In genomic region chr6:47310131-47310480, GRCh38 we compare ENCODE assay signal across 8 cellular contexts. TPM values are rescaled to one million over a fixed set of nuclear protein-coding genes. Genes with fewer than 3 reads are reported as not detected.
DNase-seq lines count a peak whose midpoint lies in the region; ATAC-seq, FAIRE-seq and TF ChIP-seq lines count a peak whose summit lies in the region.

No MANE protein-coding gene starts in this region.

- H2AFZ ChIP-seq in K562 (ENCODE audit: low read depth, low read length) (peak overlapping the region; percentile 87; the same call in 1 of the 2 replicates), neuronal stem cell (ENCODE audit: low read length) (peak overlapping the region; percentile 99)

- ATAC-seq in GM18907 (IDR thresholded peaks at IDR 0.05; ENCODE audit: unreplicated experiment) (peak; percentile 1), K562 (no peak), HG03520 (IDR thresholded peaks at IDR 0.05; ENCODE audit: unreplicated experiment) (no peak)

- no peak for TF ChIP-seq CTCF in HL-60 (IDR thresholded peaks at IDR 0.05; ENCODE audit: insufficient read depth, low read length)
- TF ChIP-seq CTCF in K562 (IDR thresholded peaks at IDR 0.05 in 2 of 3, conservative IDR thresholded peaks at IDR 0.05 in 1 of 3; ENCODE audit: insufficient read depth in 2 of 3, low read depth in 1 of 3, low read length in 3 of 3): no peak

- POLR2A ChIA-PET in K562 (lab: Yijun Ruan, JAX): no interaction called here

- H3K14ac ChIP-seq in neuronal stem cell (ENCODE audit: low read length): no peak overlapping the region

- H3K9ac ChIP-seq in K562 (ENCODE audit: insufficient read depth in 1 of 2, low read depth in 2 of 2, low read length in 2 of 2) (no peak overlapping the region), neuronal stem cell (ENCODE audit: low read depth, low read length, poor library complexity) (no peak overlapping the region)

- TF ChIP-seq RAD21 in K562 (CRISPR knock-in tag; conservative IDR thresholded peaks at IDR 0.05 in 1 of 2, IDR thresholded peaks at IDR 0.05 in 1 of 2): no peak

- no peaks in the 10 kb centered on the region for H3K9me3 ChIP-seq in K562 (replicated peaks; ENCODE audit: control insufficient read depth, insufficient read depth, low read depth, low read length)
- no peaks in the 10 kb centered on the region for H3K9me3 ChIP-seq in neuronal stem cell (replicated peaks in 1 of 2; ENCODE audit: control insufficient read depth in 2 of 2, insufficient read depth in 1 of 2, low read depth in 1 of 2, low read length in 2 of 2)

- no peaks in the 10 kb centered on the region for H3K36me3 ChIP-seq in K562 (ENCODE audit: control insufficient read depth, insufficient read depth, low read length)
- no peaks in the 10 kb centered on the region for H3K36me3 ChIP-seq in neuronal stem cell (replicated peaks in 1 of 2; ENCODE audit: control insufficient read depth in 2 of 2, insufficient read depth in 2 of 2, low read length in 2 of 2)

- TF ChIP-seq EP300 in K562 (IDR thresholded peaks at IDR 0.05; ENCODE audit: low read length): no peak

- under 1% methylated on average over 7 of the region's 7 CpGs for WGBS in K562 (ENCODE audit: insufficient coverage, low coverage, missing lambda C conversion rate)
- no CpG with 5 or more reads among the region's 7 CpGs for WGBS in neuronal stem cell (ENCODE audit: extremely low coverage in 2 of 2, insufficient read length in 2 of 2, insufficient replicate concordance in 1 of 2), 2 donors

- H3K27ac ChIP-seq in HL-60 (replicated peaks) (no peak overlapping the region), K562 (ENCODE audit: extremely low read depth, low read depth, low read length) (no peak overlapping the region), neuronal stem cell (replicated peaks; ENCODE audit: low read length) (no peak overlapping the region)

- no peak for FAIRE-seq in K562 (lab: Jason Lieb, UNC)
- no peak for FAIRE-seq in GM19239 (lab: Jason Lieb, UNC)

- H3K27me3 ChIP-seq in HL-60 (ENCODE audit: insufficient read depth, poor library complexity, severe bottlenecking) (peaks cover 13% of the 10 kb centered on the region), K562 (ENCODE audit: control insufficient read depth in 2 of 2, insufficient read depth in 2 of 2, low read length in 2 of 2) (peaks cover 11 to 15% of the 10 kb centered on the region in 2 experiments), neuronal stem cell (ENCODE audit: control insufficient read depth in 3 of 3, insufficient read depth in 3 of 3, low read depth in 1 of 3, low read length in 3 of 3) (peaks cover 0 to 14% (median 0%) of the 10 kb centered on the region in 3 experiments)

- no peaks in the 10 kb centered on the region for H3K9me1 ChIP-seq in K562 (ENCODE audit: control insufficient read depth, insufficient read depth, low read length)

- H3K4me1 ChIP-seq in K562 (replicated peaks in 1 of 2; ENCODE audit: control insufficient read depth in 2 of 2, insufficient read depth in 2 of 2, low read length in 2 of 2): peaks cover 0 to 15% of the 10 kb centered on the region in 2 experiments; a peak in 3 of 5 replicates
- H3K4me1 ChIP-seq in neuronal stem cell (ENCODE audit: control insufficient read depth in 2 of 2, insufficient read depth in 1 of 2, low read depth in 1 of 2, low read length in 2 of 2): peaks cover 3% of the 10 kb centered on the region in 2 donors

- no peak overlapping the region for H2BK5ac ChIP-seq in neuronal stem cell (ENCODE audit: low read length)

- in situ Hi-C loops in K562 (cut with MboI): loop anchor here (10.0 kb wide), 1 partner anchor 465 kb away; no protein-coding TSS in a partner anchor
- in situ Hi-C loops in ACHN (cut with HindIII; ENCODE audit: low pct_ligation_motif_present, low pct_unique_long_range_greater_than_20kb, low sequenced_read_pairs): loop anchor here (25.0 kb wide), 1 partner anchor 223 kb away; no protein-coding TSS in a partner anchor

- no peak overlapping the region for H3K4ac ChIP-seq in neuronal stem cell (ENCODE audit: low read length)

- no peak overlapping the region for H2BK12ac ChIP-seq in neuronal stem cell (ENCODE audit: low read length)

- no peak for TF ChIP-seq POLR2A in K562 (conservative IDR thresholded peaks at IDR 0.05)

- CTCF ChIA-PET in K562 (lab: Yijun Ruan, JAX; ENCODE audit: low intra/inter-chr PET ratio): interaction anchor here (1.1 to 2.8 kb wide), 2 partner anchors 212 to 424 kb away, joined by 4 to 57 read pairs; no protein-coding TSS in a partner anchor

- H3K79me1 ChIP-seq in neuronal stem cell (ENCODE audit: low read depth, low read length): peaks cover 5% of the 10 kb centered on the region

- no peak overlapping the region for H2AK5ac ChIP-seq in neuronal stem cell (ENCODE audit: low read depth, low read length)

- no peak overlapping the region for H3K23ac ChIP-seq in neuronal stem cell (ENCODE audit: low read depth, low read length, poor library complexity)

- H3K4me3 ChIP-seq in HL-60 (replicated peaks; ENCODE audit: insufficient read depth, low read length): 0 out of 2 replicates have a peak overlapping the region, but pooled peaks have one; percentile 74
- no peak overlapping the region for H3K4me3 ChIP-seq in K562
- H3K4me3 ChIP-seq in neuronal stem cell (ENCODE audit: low read length in 2 of 2): no peak overlapping the region

- DNase-seq in HL-60 (ENCODE audit: low read depth in 1 of 2, low spot score in 1 of 2) (no peak), K562 (ENCODE audit: extremely low read depth in 1 of 4, low spot score in 3 of 4) (no peak), neuronal stem cell (ENCODE audit: low spot score) (no peak), NCI-H2196 (lab: John Stamatoyannopoulos, UW; ENCODE audit: unreplicated experiment) (no peak), ACHN (no peak), GM19239 (ENCODE audit: insufficient read length, low spot score) (no peak)

- no peaks in the 10 kb centered on the region for H3K79me2 ChIP-seq in K562 (ENCODE audit: control insufficient read depth, insufficient read depth, low read length)

- intact Hi-C loops in K562 (cut with micrococcal nuclease): loop anchor here (1.0 to 2.0 kb wide), 3 partner anchors 67 to 461 kb away; no protein-coding TSS in a partner anchor

- no TSS peak for BruUV-seq in K562 (replicated peaks; lab: Mats Ljungman, UMichigan)

- no peak overlapping the region for H3K18ac ChIP-seq in neuronal stem cell (ENCODE audit: low read length)

- no peak overlapping the region for H2BK15ac ChIP-seq in neuronal stem cell (ENCODE audit: low read length)

- H4K20me1 ChIP-seq in K562 (replicated peaks; ENCODE audit: control insufficient read depth, insufficient read depth, low read length): no peaks in the 10 kb centered on the region

- no peak overlapping the region for H2BK120ac ChIP-seq in neuronal stem cell (ENCODE audit: low read depth, low read length)

- H4K8ac ChIP-seq in neuronal stem cell (ENCODE audit: low read depth, low read length): no peak overlapping the region

- no peak overlapping the region for H4K91ac ChIP-seq in neuronal stem cell (ENCODE audit: low read depth, low read length, poor library complexity)

- H3K4me2 ChIP-seq in K562 (ENCODE audit: insufficient read depth, low read length): no peak overlapping the region
- no peak overlapping the region for H3K4me2 ChIP-seq in neuronal stem cell (ENCODE audit: insufficient read depth, low read length, poor library complexity, severe bottlenecking)

TF ChIP-seq in K562, 482 proteins besides CTCF, POLR2A, EP300 and RAD21 (continues in another document):
- TF ChIP-seq GMEB1 (CRISPR knock-in tag; IDR thresholded peaks at IDR 0.05) (no peak), ZKSCAN1 (IDR thresholded peaks at IDR 0.05; ENCODE audit: low read depth, low read length) (no peak), IRF9 (tag; IDR thresholded peaks at IDR 0.05) (no peak)

RNA-seq across cellular contexts. Expression of gene TNFRSF21, which starts 0.4 kb away (rescaled TPM):
- 2.4 and 4.7 TPM in 2 replicates for total RNA-seq in K562 (2011; cell fraction: chromatin; rRNA removed; ENCODE audit: low replicate concordance)
- 3.3 and 3.5 TPM in 2 replicates for total RNA-seq in K562 (2011; cell fraction: nucleolus; rRNA removed)
- total RNA-seq in K562 (2011; cell fraction: nucleoplasm; rRNA removed): 4.5 and 7.1 TPM in 2 replicates
- 2.2 and 3.0 TPM in 2 replicates for total RNA-seq in K562 (2014; rRNA removed)
- total RNA-seq in K562 (2014; rRNA removed; fragmentation: Illumina TruSeq; extraction: Trizol): 2.7 and 3.2 TPM in 2 replicates
- total RNA-seq in K562 (2015; rRNA removed; fragmentation: Illumina TruSeq; extraction: Trizol): 2.9 and 3.0 TPM in 2 replicates
- total RNA-seq in K562 (2021): 5.5 and 5.7 TPM in 2 replicates
- polyA plus RNA-seq in K562 (2011; rRNA removed): 1.3 and 2.2 TPM in 2 replicates
- polyA plus RNA-seq in K562 (2011; cell fraction: cytosol; rRNA removed): 1.5 and 2.8 TPM in 2 replicates
- polyA plus RNA-seq in K562 (2011; cell fraction: nucleus; rRNA removed): 0.70 and 2.1 TPM in 2 replicates
- 2.4 and 3.2 TPM in 2 replicates for polyA plus RNA-seq in K562 (2012)
- 3.9 and 4.8 TPM in 2 replicates for polyA plus RNA-seq in K562 (2014; fragmentation: Illumina TruSeq; extraction: Trizol)
- polyA plus RNA-seq in K562 (2014; fragmentation: Nextera tagmentation; extraction: Ambion mirVana): under 1 TPM; 0.63 to 0.67 TPM
- polyA plus RNA-seq in K562 (2014; rRNA removed): 1.4 and 2.0 TPM in 2 replicates
- polyA minus RNA-seq in K562 (2011; rRNA and poly(A)+ RNA removed): 6.3 and 10.1 TPM in 2 replicates
- 3.0 and 6.8 TPM in 2 replicates for polyA minus RNA-seq in K562 (2011; cell fraction: cytosol; rRNA and poly(A)+ RNA removed)
- 2.4 and 3.5 TPM in 2 replicates for polyA minus RNA-seq in K562 (2011; cell fraction: nucleus; rRNA and poly(A)+ RNA removed)
- polyA plus RNA-seq in neuronal stem cell (2013, experiment 1 of 2): 28.9 TPM
- 28.2 TPM for polyA plus RNA-seq in neuronal stem cell (2013, experiment 2 of 2)
